In genomic region chr6:88920777-88921728, GRCh38 we compare ENCODE assay signal across 23 cellular contexts.
"Had no signal": no experiment of that assay in that cellular context is flagged by ENCODE, and none has a peak within 500 bp of the region (broad histone marks: within the 10 kb centered on the region; RNA-seq: fewer than 3 reads in every experiment).

No MANE protein-coding gene starts in this region.

- H3K4me3 Mint-ChIP-seq: immature natural killer cell; naive B cell; nephron; stimulated activated memory B cell treated with anti-CD40 and anti-IgM and Interleukin-4, amounts not matched to agents 10 μg/mL and 1 μg/mL and 100 μg/mL, for 72 hours; stimulated activated naive CD8-positive, alpha-beta T cell treated with anti-CD3 and anti-CD28 coated beads, Interleukin-15, amount 100 ng/mL, for 72 hours had no signal

- H3K27me3 Mint-ChIP-seq: naive B cell; progenitor cell of endocrine pancreas; stimulated activated memory B cell treated with anti-CD40 and anti-IgM and Interleukin-4, amounts not matched to agents 10 μg/mL and 1 μg/mL and 100 μg/mL, for 72 hours; stimulated activated naive CD8-positive, alpha-beta T cell treated with anti-CD3 and anti-CD28 coated beads, Interleukin-15, amount 100 ng/mL, for 72 hours had no signal

- H3K27ac ChIP-seq: dorsolateral prefrontal cortex, foreskin keratinocyte, left ventricle myocardium inferior, pancreas, testis, tibial nerve, upper lobe of right lung, vagina had no signal

- ATAC-seq: foreskin keratinocyte; pancreas; right cardiac atrium; stimulated activated naive CD8-positive, alpha-beta T cell treated with anti-CD3 and anti-CD28 coated beads, Interleukin-15, amount 100 ng/mL, for 72 hours; upper lobe of right lung had no signal

- H3K9me3 ChIP-seq: left ventricle myocardium inferior, pancreas, testis, tibial nerve, upper lobe of right lung, vagina had no signal

- H3K27ac Mint-ChIP-seq: immature natural killer cell; naive B cell; nephron; progenitor cell of endocrine pancreas; stimulated activated memory B cell treated with anti-CD40 and anti-IgM and Interleukin-4, amounts not matched to agents 10 μg/mL and 1 μg/mL and 100 μg/mL, for 72 hours; stimulated activated naive CD8-positive, alpha-beta T cell treated with anti-CD3 and anti-CD28 coated beads, Interleukin-15, amount 100 ng/mL, for 72 hours had no signal

- DNase-seq: cortex of kidney; dorsolateral prefrontal cortex; effector CD8-positive, alpha-beta T cell; foreskin keratinocyte; immature natural killer cell; left ventricle myocardium inferior; mesenchymal stem cell; naive B cell; occipital lobe; pancreas; right cardiac atrium; stimulated activated CD4-positive, alpha-beta T cell treated with anti-CD3 and anti-CD28 coated beads, Interleukin-15, amount 100 ng/mL, for 24 hours; stimulated activated CD4-positive, alpha-beta T cell treated with anti-CD3 and anti-CD28 coated beads, Interleukin-1b, Interleukin-23, amount 100 ng/mL, for 48 hours; stimulated activated CD4-positive, alpha-beta T cell treated with anti-CD3 and anti-CD28 coated beads, Interleukin-4, amount 100 ng/mL, for 24 hours; stimulated activated naive CD8-positive, alpha-beta T cell treated with anti-CD3 and anti-CD28 coated beads, Interleukin-15, amount 100 ng/mL, for 72 hours; testis; upper lobe of right lung had no signal

- H3K9me3 Mint-ChIP-seq: immature natural killer cell; naive B cell; nephron; stimulated activated memory B cell treated with anti-CD40 and anti-IgM and Interleukin-4, amounts not matched to agents 10 μg/mL and 1 μg/mL and 100 μg/mL, for 72 hours; stimulated activated naive CD8-positive, alpha-beta T cell treated with anti-CD3 and anti-CD28 coated beads, Interleukin-15, amount 100 ng/mL, for 72 hours had no signal

- H3K4me3 ChIP-seq: dorsolateral prefrontal cortex, left ventricle myocardium inferior, lung, pancreas, testis, tibial nerve, upper lobe of right lung, vagina had no signal

- H3K36me3 ChIP-seq: pancreas, upper lobe of right lung had no signal

- H3K27me3 ChIP-seq: dorsolateral prefrontal cortex, foreskin keratinocyte, pancreas, testis, tibial nerve, upper lobe of right lung, vagina had no signal

- H3K4me1 Mint-ChIP-seq: nephron had no signal

- H3K4me1 ChIP-seq: foreskin keratinocyte, left ventricle myocardium inferior, pancreas, testis, tibial nerve, upper lobe of right lung, vagina had no signal
